Comparison of ENCODE assay signal across 25 cellular contexts in genomic region chr4:145345401-145345800, GRCh38.
DNase-seq lines count a peak whose midpoint lies in the region; ATAC-seq, FAIRE-seq and TF ChIP-seq lines count a peak whose summit lies in the region.
"Had no signal": no experiment of that assay in that cellular context is flagged by ENCODE, and none has a peak within 500 bp of the region (broad histone marks: within the 10 kb centered on the region; RNA-seq: fewer than 3 reads in every experiment).

No MANE protein-coding gene starts in this region.

- no peak overlapping the region for H3K4ac ChIP-seq in mesenchymal stem cell (ENCODE audit: low read depth in 1 of 2, low read length in 2 of 2)

- ATAC-seq in GM21723 (IDR thresholded peaks at IDR 0.05; ENCODE audit: unreplicated experiment) = no peak
- no peak for ATAC-seq in activated CD4-positive, alpha-beta T cell treated with anti-CD3 and anti-CD28 coated beads for 36 hours

- no peak overlapping the region for H2AFZ ChIP-seq in mesenchymal stem cell (ENCODE audit: low read depth, low read length)

- TF ChIP-seq CTCF in AG10803 (conservative IDR thresholded peaks at IDR 0.05; ENCODE audit: low read length) (no peak), choroid plexus epithelial cell (conservative IDR thresholded peaks at IDR 0.05; ENCODE audit: low read depth, low read length) (no peak)

- no peak overlapping the region for H3K14ac ChIP-seq in mesenchymal stem cell (ENCODE audit: low read length in 2 of 2)

- no peak overlapping the region for H4K8ac ChIP-seq in mesenchymal stem cell (ENCODE audit: low read length)

- H3K4me3 ChIP-seq in AG10803 (ENCODE audit: low read length) (no peak overlapping the region), choroid plexus epithelial cell (ENCODE audit: low read depth, low read length) (no peak overlapping the region), mesenchymal stem cell (ENCODE audit: insufficient read depth in 1 of 2, low read depth in 1 of 2, low read length in 2 of 2) (no peak overlapping the region)

- no peaks in the 10 kb centered on the region for H3K27me3 ChIP-seq in mesenchymal stem cell (ENCODE audit: control insufficient read depth in 1 of 2, insufficient read depth in 1 of 2, low read length in 2 of 2)

- H3K4me2 ChIP-seq in mesenchymal stem cell (ENCODE audit: low read length, poor library complexity, severe bottlenecking) = no peak overlapping the region
- H3K4me2 ChIP-seq: SK-N-SH had no signal

- H3K27ac ChIP-seq in mesenchymal stem cell (ENCODE audit: low read length, poor library complexity, severe bottlenecking) = peak overlapping the region; percentile 24
- H3K27ac ChIP-seq: 22Rv1 had no signal

- H3K4me1 Mint-ChIP-seq in activated CD4-positive, alpha-beta T cell treated with anti-CD3 and anti-CD28 coated beads for 36 hours = no peaks in the 10 kb centered on the region

- intact Hi-C loops in activated CD4-positive, alpha-beta T cell treated with anti-CD3 and anti-CD28 coated beads for 36 hours (cut with DNase I, micrococcal nuclease) = no loop called here

- no peak overlapping the region for H3K27ac Mint-ChIP-seq in activated CD4-positive, alpha-beta T cell treated with anti-CD3 and anti-CD28 coated beads for 36 hours

- peaks cover 2% of the 10 kb centered on the region for H3K27me3 Mint-ChIP-seq in activated CD4-positive, alpha-beta T cell treated with anti-CD3 and anti-CD28 coated beads for 36 hours

- H3K4me1 ChIP-seq in mesenchymal stem cell (ENCODE audit: control insufficient read depth, insufficient read depth, low read depth, low read length) = peaks cover 10% of the 10 kb centered on the region

- no peaks in the 10 kb centered on the region for H3K9me3 ChIP-seq in mesenchymal stem cell (ENCODE audit: control insufficient read depth, low read length)
- H3K9me3 ChIP-seq: SK-N-SH had no signal

- DNase-seq in AG10803 (ENCODE audit: low read depth) = peak; percentile 42
- peak; percentile 58 for DNase-seq in LHCN-M2 (ENCODE audit: low read depth)
- DNase-seq in choroid plexus epithelial cell (ENCODE audit: low read depth) = peak; percentile 28
- DNase-seq in mesenchymal stem cell = no peak
- DNase-seq in GM19239 (ENCODE audit: insufficient read length, low spot score) = no peak
- DNase-seq in activated CD4-positive, alpha-beta T cell treated with anti-CD3 and anti-CD28 coated beads for 36 hours = no peak
- DNase-seq in NCI-H1694 treated with DMSO at 0.1 percent for 48 hours (lab: John Stamatoyannopoulos, UW) = no peak
- DNase-seq: DMS153, DND-41, Karpas-422, MV-4-11, NCI-H1105, NCI-H1436 treated with DMSO at 0.1 percent for 48 hours, NCI-H1930, NCI-H2107, NCI-H446, NCI-H524 treated with DMSO at 0.1 percent for 48 hours, NCI-H774, SIG-M5 had no signal

- H3K9ac ChIP-seq in mesenchymal stem cell (ENCODE audit: low read length) = no peak overlapping the region
- H3K9ac ChIP-seq: SK-N-SH had no signal

- H3K36me3 Mint-ChIP-seq in activated CD4-positive, alpha-beta T cell treated with anti-CD3 and anti-CD28 coated beads for 36 hours (ENCODE audit: low read depth) = no peaks in the 10 kb centered on the region

- POLR2A ChIA-PET in activated CD4-positive, alpha-beta T cell treated with anti-CD3 and anti-CD28 coated beads for 36 hours (lab: Charles Lee) = no interaction called here

- no peak overlapping the region for H2BK5ac ChIP-seq in mesenchymal stem cell (ENCODE audit: low read depth, low read length, poor library complexity, severe bottlenecking)

- no peak overlapping the region for H3K23ac ChIP-seq in mesenchymal stem cell (ENCODE audit: low read length in 2 of 2)

- no peaks in the 10 kb centered on the region for H3K9me3 Mint-ChIP-seq in activated CD4-positive, alpha-beta T cell treated with anti-CD3 and anti-CD28 coated beads for 36 hours (ENCODE audit: low read depth)

- no peak overlapping the region for H2BK120ac ChIP-seq in mesenchymal stem cell (ENCODE audit: low read depth, low read length)

- no peaks in the 10 kb centered on the region for H3K36me3 ChIP-seq in mesenchymal stem cell (ENCODE audit: control insufficient read depth in 1 of 2, insufficient read depth in 2 of 2, low read depth in 1 of 2, low read length in 2 of 2)

- H2AK5ac ChIP-seq in mesenchymal stem cell (ENCODE audit: low read length, severe bottlenecking) = no peak overlapping the region

- H3K4me3 Mint-ChIP-seq in activated CD4-positive, alpha-beta T cell treated with anti-CD3 and anti-CD28 coated beads for 36 hours = no peak overlapping the region

- no peak overlapping the region for H2BK12ac ChIP-seq in mesenchymal stem cell (ENCODE audit: low read length in 2 of 2)

- no peak overlapping the region for H2BK15ac ChIP-seq in mesenchymal stem cell (ENCODE audit: low read depth, poor library complexity, severe bottlenecking)

- CTCF ChIA-PET in activated CD4-positive, alpha-beta T cell treated with anti-CD3 and anti-CD28 coated beads for 36 hours (lab: Charles Lee) = no interaction called here

- no peaks in the 10 kb centered on the region for H3K79me1 ChIP-seq in mesenchymal stem cell (replicated peaks; ENCODE audit: low read length, poor library complexity, severe bottlenecking)

- H3K18ac ChIP-seq in mesenchymal stem cell (ENCODE audit: low read depth in 1 of 2, low read length in 2 of 2) = no peak overlapping the region

- FAIRE-seq in GM19239 (lab: Jason Lieb, UNC) = no peak
- FAIRE-seq: GM18507, H54, RCC 7860 had no signal

- no peak overlapping the region for H4K91ac ChIP-seq in mesenchymal stem cell (ENCODE audit: low read length)

Comparison
In these comparisons a context has a peak if more than half of its experiments do, and no peak if none do; other contexts are left out.
1. DNase-seq: peak in AG10803 (single experiment), LHCN-M2 (single experiment) and choroid plexus epithelial cell (single experiment); none in mesenchymal stem cell (single experiment), GM19239 (single experiment), activated CD4-positive, alpha-beta T cell treated with anti-CD3 and anti-CD28 coated beads for 36 hours (single experiment) and NCI-H1694 treated with DMSO at 0.1 percent for 48 hours (single experiment).